ENCODE assay signal across 3 cellular contexts in genomic region chr17:77242118-77242800, GRCh38.
TF ChIP-seq lines count a peak whose summit lies in the region.

No MANE protein-coding gene starts in this region.

TF ChIP-seq in SK-N-SH, 30 proteins besides CTCF, POLR2A, EP300 and RAD21 (continued from another document):
- TF ChIP-seq USF1 (IDR thresholded peaks at IDR 0.05; ENCODE audit: borderline replicate concordance, low read depth) = 0 out of 2 replicates have a peak, but pooled peaks have one; percentile 21

TF ChIP-seq in SK-N-SH treated with all-trans-retinoic acid at 6 μM for 48 hours, 23 proteins besides CTCF, POLR2A, EP300 and RAD21 (continued from another document):
- TF ChIP-seq CSDC2 (CRISPR knock-in tag; IDR thresholded peaks at IDR 0.05) (no peak), PATZ1 (CRISPR knock-in tag; IDR thresholded peaks at IDR 0.05; ENCODE audit: borderline replicate concordance) (no peak), POU6F1 (CRISPR knock-in tag; IDR thresholded peaks at IDR 0.05; ENCODE audit: borderline replicate concordance, low read depth) (no peak)
- TF ChIP-seq, protein P1, sequence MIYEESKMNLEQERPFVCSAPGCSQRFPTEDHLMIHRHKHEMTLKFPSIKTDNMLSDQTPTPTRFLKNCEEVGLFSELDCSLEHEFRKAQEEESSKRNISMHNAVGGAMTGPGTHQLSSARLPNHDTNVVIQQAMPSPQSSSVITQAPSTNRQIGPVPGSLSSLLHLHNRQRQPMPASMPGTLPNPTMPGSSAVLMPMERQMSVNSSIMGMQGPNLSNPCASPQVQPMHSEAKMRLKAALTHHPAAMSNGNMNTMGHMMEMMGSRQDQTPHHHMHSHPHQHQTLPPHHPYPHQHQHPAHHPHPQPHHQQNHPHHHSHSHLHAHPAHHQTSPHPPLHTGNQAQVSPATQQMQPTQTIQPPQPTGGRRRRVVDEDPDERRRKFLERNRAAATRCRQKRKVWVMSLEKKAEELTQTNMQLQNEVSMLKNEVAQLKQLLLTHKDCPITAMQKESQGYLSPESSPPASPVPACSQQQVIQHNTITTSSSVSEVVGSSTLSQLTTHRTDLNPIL (CRISPR knock-in tag; IDR thresholded peaks at IDR 0.05; ENCODE audit: low read depth) = no peak

TF ChIP-seq in GM12878, 131 proteins besides CTCF, POLR2A, EP300 and RAD21:
- TF ChIP-seq CUX1 (IDR thresholded peaks at IDR 0.05; ENCODE audit: insufficient replicate concordance, low read depth, low read length) (no peak), MEF2B (IDR thresholded peaks at IDR 0.05; ENCODE audit: partially characterized antibody, poor library complexity, severe bottlenecking) (no peak), DPF2 (IDR thresholded peaks at IDR 0.05) (no peak), SIN3A (IDR thresholded peaks at IDR 0.05; ENCODE audit: low read depth, low read length) (no peak), MTA3 (IDR thresholded peaks at IDR 0.05; ENCODE audit: borderline replicate concordance, low read length) (no peak)
